Comparison of ENCODE assay signal across 17 cellular contexts in genomic region chr3:81998139-81998755, GRCh38.
DNase-seq lines count a peak whose midpoint lies in the region; ATAC-seq, FAIRE-seq and TF ChIP-seq lines count a peak whose summit lies in the region.
"Had no signal": no experiment of that assay in that cellular context is flagged by ENCODE, and none has a peak within 500 bp of the region (broad histone marks: within the 10 kb centered on the region; RNA-seq: fewer than 3 reads in every experiment).

No MANE protein-coding gene starts in this region.

- no peaks in the 10 kb centered on the region for H3K9me3 ChIP-seq in body of pancreas
- H3K9me3 ChIP-seq in psoas muscle: no peaks in the 10 kb centered on the region
- H3K9me3 ChIP-seq: esophagus squamous epithelium had no signal

- in situ Hi-C loops in G401 (cut with HindIII; ENCODE audit: low sequenced_read_pairs): no loop called here

- FAIRE-seq in GM19239 (lab: Jason Lieb, UNC): no peak
- FAIRE-seq: K562 had no signal

- TF ChIP-seq CTCF in body of pancreas (IDR thresholded peaks at IDR 0.05): no peak
- TF ChIP-seq CTCF in psoas muscle (IDR thresholded peaks at IDR 0.05): no peak

- H3K36me3 ChIP-seq in body of pancreas (replicated peaks in 1 of 2; ENCODE audit: insufficient read depth in 1 of 2, low read depth in 2 of 2): no peaks in the 10 kb centered on the region
- H3K36me3 ChIP-seq in psoas muscle (ENCODE audit: insufficient read depth in 1 of 2, low read depth in 1 of 2): no peaks in the 10 kb centered on the region
- H3K36me3 ChIP-seq: esophagus squamous epithelium had no signal

- H3K4me3 ChIP-seq in body of pancreas (no peak overlapping the region), psoas muscle (no peak overlapping the region)
- H3K4me3 ChIP-seq: esophagus squamous epithelium, K562, SK-N-MC had no signal

- DNase-seq in AG08395 (ENCODE audit: low spot score) (peak; percentile 3), G401 (ENCODE audit: low spot score) (peak; percentile 84), body of pancreas (peak; percentile 12 to 46 (median 25)), foreskin melanocyte (peak; percentile 54), NOMO-1 treated with DMSO at 0.1 percent for 48 hours (lab: John Stamatoyannopoulos, UW; ENCODE audit: unreplicated experiment) (no peak), psoas muscle (no peak), GM19239 (ENCODE audit: insufficient read length, low spot score) (no peak)
- DNase-seq: activated CD4-positive, alpha-beta memory T cell treated with anti-CD3 and anti-CD28 coated beads for 36 hours; activated naive CD8-positive, alpha-beta T cell treated with anti-CD3 and anti-CD28 coated beads, Interleukin-2, amount 50 U/mL, for 24 hours; activated T-cell treated with anti-CD3 and anti-CD28 coated beads, Interleukin-2, amount 50 U/mL, for 4 hours; AML-193; esophagus squamous epithelium; naive thymus-derived CD4-positive, alpha-beta T cell; NCI-H1092 treated with DMSO at 0.1 percent for 48 hours had no signal

- intact Hi-C loops in body of pancreas (cut with DNase I) (no loop called here), psoas muscle (cut with DNase I) (no loop called here)

- H3K27me3 ChIP-seq in body of pancreas: no peaks in the 10 kb centered on the region
- H3K27me3 ChIP-seq in psoas muscle (ENCODE audit: insufficient read depth in 3 of 3, low read length in 2 of 3): no peaks in the 10 kb centered on the region
- H3K27me3 ChIP-seq: esophagus squamous epithelium had no signal

- ATAC-seq in body of pancreas (peak; percentile 45), GM21423 (IDR thresholded peaks at IDR 0.05; ENCODE audit: unreplicated experiment) (no peak), psoas muscle (no peak)
- ATAC-seq: activated naive CD8-positive, alpha-beta T cell treated with anti-CD3 and anti-CD28 coated beads, Interleukin-2, amount 50 U/mL, for 24 hours; activated T-cell treated with anti-CD3 and anti-CD28 coated beads, Interleukin-2, amount 50 U/mL, for 4 hours; K562; naive thymus-derived CD4-positive, alpha-beta T cell had no signal

- 6 to 12% methylated on average over 2 of the region's 2 CpGs for WGBS in body of pancreas, 2 donors
- WGBS in psoas muscle, 3 donors: 8 to 18% (median 11%) methylated on average over 2 of the region's 2 CpGs

- TF ChIP-seq POLR2A in body of pancreas (IDR thresholded peaks at IDR 0.05): no peak

- H3K27ac ChIP-seq in body of pancreas: no peak overlapping the region
- H3K27ac ChIP-seq in psoas muscle: no peak overlapping the region
- H3K27ac ChIP-seq: esophagus squamous epithelium, SK-N-MC had no signal

- H3K4me1 ChIP-seq in body of pancreas: peaks cover 14% of the 10 kb centered on the region
- H3K4me1 ChIP-seq in psoas muscle: peaks cover 12% of the 10 kb centered on the region
- H3K4me1 ChIP-seq: esophagus squamous epithelium had no signal

Comparison
In these comparisons a context has a peak if more than half of its experiments do, and no peak if none do; other contexts are left out.
1. DNase-seq: peak in AG08395 (single experiment), G401 (single experiment), body of pancreas (4 of 4) and foreskin melanocyte (single experiment); none in NOMO-1 treated with DMSO at 0.1 percent for 48 hours (single experiment), psoas muscle (0 of 2) and GM19239 (single experiment).